17 cellular contexts compared by ENCODE assay signal in the genomic region with DNA sequence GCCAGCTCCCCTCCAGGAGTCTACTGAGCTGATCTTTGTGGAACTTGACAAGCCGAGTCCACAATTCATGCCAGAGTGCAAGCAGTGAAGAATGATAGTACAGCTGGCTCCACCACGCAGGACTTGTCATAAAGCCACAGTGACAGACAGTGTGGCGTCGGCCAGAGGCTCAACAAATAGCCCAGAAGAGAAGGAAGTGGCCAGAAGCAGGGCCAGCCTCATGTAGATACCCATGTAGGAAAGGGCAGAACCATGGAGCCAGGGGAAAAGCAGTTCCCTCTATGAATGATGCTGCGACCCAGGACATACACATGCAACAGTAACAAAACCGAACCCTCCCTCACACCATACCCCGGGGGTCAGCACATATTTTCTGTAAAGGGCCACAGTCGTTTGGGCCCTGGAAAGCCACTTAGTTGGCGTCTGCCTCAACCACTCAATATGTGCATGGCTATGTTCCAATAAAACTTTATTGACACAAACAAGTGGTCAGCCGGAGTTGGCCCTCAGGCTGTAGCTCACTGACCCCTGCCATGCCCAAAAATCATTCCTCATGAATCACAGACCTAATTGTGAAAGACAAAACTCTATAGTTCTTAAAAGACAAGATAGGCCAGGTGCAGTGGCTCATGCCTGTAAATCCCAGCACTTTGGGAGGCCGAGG.
A peak's percentile ranks its signal among the peaks of the same experiment; 100 is the strongest.
DNase-seq lines count a peak whose midpoint lies in the region; ATAC-seq and TF ChIP-seq lines count a peak whose summit lies in the region.
"Had no signal": no experiment of that assay in that cellular context is flagged by ENCODE, and none has a peak within 500 bp of the region (broad histone marks: within the 10 kb centered on the region; RNA-seq: fewer than 3 reads in every experiment).

No MANE protein-coding gene starts in this region.

- TF ChIP-seq CTCF in type B pancreatic cell (conservative IDR thresholded peaks at IDR 0.05): no peak

- H3K36me3 Mint-ChIP-seq in activated naive CD8-positive, alpha-beta T cell treated with anti-CD3 and anti-CD28 coated beads, Interleukin-2, amount 50 U/mL, for 24 hours (ENCODE audit: low read depth): no peaks in the 10 kb centered on the region
- no peaks in the 10 kb centered on the region for H3K36me3 Mint-ChIP-seq in type B pancreatic cell

- H3K4me1 Mint-ChIP-seq in activated naive CD8-positive, alpha-beta T cell treated with anti-CD3 and anti-CD28 coated beads, Interleukin-2, amount 50 U/mL, for 24 hours: peaks cover 36% of the 10 kb centered on the region
- H3K4me1 Mint-ChIP-seq in type B pancreatic cell (ENCODE audit: unreplicated experiment): peaks cover 4% of the 10 kb centered on the region

- no peak for ATAC-seq in activated naive CD8-positive, alpha-beta T cell treated with anti-CD3 and anti-CD28 coated beads, Interleukin-2, amount 50 U/mL, for 24 hours
- ATAC-seq in HG03039 (IDR thresholded peaks at IDR 0.05; ENCODE audit: unreplicated experiment) (no peak), HG02973 (IDR thresholded peaks at IDR 0.05; ENCODE audit: unreplicated experiment) (no peak)
- ATAC-seq: stimulated activated naive CD8-positive, alpha-beta T cell treated with anti-CD3 and anti-CD28 coated beads, Interleukin-15, amount 100 ng/mL, for 72 hours had no signal

- DNase-seq in activated effector memory CD4-positive, alpha-beta T cell treated with anti-CD3 and anti-CD28 coated beads, Interleukin-2, amount 50 U/mL, for 16 hours: peak; percentile 45
- DNase-seq in activated effector memory CD4-positive, alpha-beta T cell treated with Interleukin-2 at 50 U/mL for 16 hours: no peak
- no peak for DNase-seq in activated naive CD8-positive, alpha-beta T cell treated with anti-CD3 and anti-CD28 coated beads, Interleukin-2, amount 50 U/mL, for 24 hours
- peak; percentile 60 for DNase-seq in mesenteric fat pad (ENCODE audit: low spot score)
- peak; percentile 37 for DNase-seq in type B pancreatic cell (ENCODE audit: extremely low spot score, unreplicated experiment)
- no peak for DNase-seq in OCI-M2 (lab: John Stamatoyannopoulos, UW; ENCODE audit: unreplicated experiment)
- DNase-seq: ACHN; activated CD4-positive, alpha-beta T cell treated with anti-CD3 and anti-CD28 coated beads, Interleukin-2, amount 10 ng/mL, durations not matched to agents 24 days and 14 days; DMS 273 treated with DMSO at 0.1 percent for 48 hours; HCEC 1CT; kidney glomerular epithelial cell; NCI-H1694 treated with DMSO at 0.1 percent for 48 hours; NCI-H524; nephron progenitor cell had no signal

- no peaks in the 10 kb centered on the region for H3K9me3 Mint-ChIP-seq in activated naive CD8-positive, alpha-beta T cell treated with anti-CD3 and anti-CD28 coated beads, Interleukin-2, amount 50 U/mL, for 24 hours
- no peaks in the 10 kb centered on the region for H3K9me3 Mint-ChIP-seq in type B pancreatic cell
- H3K9me3 Mint-ChIP-seq: activated CD4-positive, alpha-beta T cell treated with anti-CD3 and anti-CD28 coated beads, Interleukin-2, amount 10 ng/mL, durations not matched to agents 24 days and 14 days; stimulated activated naive CD8-positive, alpha-beta T cell treated with anti-CD3 and anti-CD28 coated beads, Interleukin-15, amount 100 ng/mL, for 72 hours had no signal

- H3K27ac Mint-ChIP-seq in activated naive CD8-positive, alpha-beta T cell treated with anti-CD3 and anti-CD28 coated beads, Interleukin-2, amount 50 U/mL, for 24 hours: no peak overlapping the region
- no peak overlapping the region for H3K27ac Mint-ChIP-seq in type B pancreatic cell
- H3K27ac Mint-ChIP-seq: activated CD4-positive, alpha-beta T cell treated with anti-CD3 and anti-CD28 coated beads, Interleukin-2, amount 10 ng/mL, durations not matched to agents 24 days and 14 days; nephron progenitor cell had no signal

- peaks cover 10% of the 10 kb centered on the region for H3K27me3 Mint-ChIP-seq in activated naive CD8-positive, alpha-beta T cell treated with anti-CD3 and anti-CD28 coated beads, Interleukin-2, amount 50 U/mL, for 24 hours
- H3K27me3 Mint-ChIP-seq in type B pancreatic cell: peaks cover 56% of the 10 kb centered on the region

- peak overlapping the region; percentile 8 for H3K4me3 Mint-ChIP-seq in activated naive CD8-positive, alpha-beta T cell treated with anti-CD3 and anti-CD28 coated beads, Interleukin-2, amount 50 U/mL, for 24 hours
- H3K4me3 Mint-ChIP-seq in type B pancreatic cell: no peak overlapping the region
- H3K4me3 Mint-ChIP-seq: nephron progenitor cell had no signal

Comparison
In these comparisons a context has a peak if more than half of its experiments do, and no peak if none do; other contexts are left out.
1. DNase-seq: peak in activated effector memory CD4-positive, alpha-beta T cell treated with anti-CD3 and anti-CD28 coated beads, Interleukin-2, amount 50 U/mL, for 16 hours (single experiment), mesenteric fat pad (single experiment) and type B pancreatic cell (single experiment); none in activated effector memory CD4-positive, alpha-beta T cell treated with Interleukin-2 at 50 U/mL for 16 hours (single experiment), activated naive CD8-positive, alpha-beta T cell treated with anti-CD3 and anti-CD28 coated beads, Interleukin-2, amount 50 U/mL, for 24 hours (single experiment) and OCI-M2 (single experiment).